In genomic region chr12:16609140-16609539, GRCh38 we compare ENCODE assay signal across 14 cellular contexts. TPM values are rescaled to one million over a fixed set of nuclear protein-coding genes. Genes with fewer than 3 reads are reported as not detected.
DNase-seq lines count a peak whose midpoint lies in the region; ATAC-seq and TF ChIP-seq lines count a peak whose summit lies in the region.
"Had no signal": no experiment of that assay in that cellular context is flagged by ENCODE, and none has a peak within 500 bp of the region (broad histone marks: within the 10 kb centered on the region; RNA-seq: fewer than 3 reads in every experiment).

No MANE protein-coding gene starts in this region.

- DNase-seq in left ventricle myocardium inferior: no peak
- DNase-seq in heart left ventricle: no peak
- DNase-seq in uterus: peak in 1 of 2 donors; percentile 18
- DNase-seq in colonic mucosa: no peak
- DNase-seq in activated CD4-positive, alpha-beta T cell treated with anti-CD3 and anti-CD28 coated beads, Interleukin-2, amount 50 U/mL, for 4 hours: no peak
- DNase-seq: activated T-cell treated with anti-CD3 and anti-CD28 coated beads, Interleukin-2, amount 50 U/mL, for 72 hours; effector memory CD4-positive, alpha-beta T cell; NCI-H2171 had no signal

- no peak overlapping the region for H3K9ac ChIP-seq in colonic mucosa (ENCODE audit: low read depth in 2 of 2, low read length in 2 of 2)

- intact Hi-C loops in left ventricle myocardium inferior (cut with micrococcal nuclease): no loop called here
- intact Hi-C loops in heart left ventricle (cut with DNase I): no loop called here
- intact Hi-C loops in uterus (cut with DNase I; ENCODE audit: low total_unique reads): no loop called here
- intact Hi-C loops in colonic mucosa (cut with DNase I): no loop called here

- ATAC-seq in heart left ventricle (no peak), GM18520 (IDR thresholded peaks at IDR 0.05; ENCODE audit: unreplicated experiment) (no peak)
- ATAC-seq: activated T-cell treated with anti-CD3 and anti-CD28 coated beads, Interleukin-2, amount 50 U/mL, for 72 hours had no signal

- H3K9me3 ChIP-seq in left ventricle myocardium inferior (replicated peaks) (no peaks in the 10 kb centered on the region), heart left ventricle (no peaks in the 10 kb centered on the region), muscle layer of duodenum (ENCODE audit: control insufficient read depth in 1 of 2, low read length in 2 of 2) (no peaks in the 10 kb centered on the region), uterus (no peaks in the 10 kb centered on the region), colonic mucosa (no peaks in the 10 kb centered on the region)

- TF ChIP-seq POLR2A in heart left ventricle (IDR thresholded peaks at IDR 0.05) (no peak), uterus (IDR thresholded peaks at IDR 0.05) (no peak)

- H3K4me1 Mint-ChIP-seq in brain: peaks cover 60% of the 10 kb centered on the region

- peak overlapping the region; percentile 46 for H3K4me3 ChIP-seq in left ventricle myocardium inferior
- peak overlapping the region in 5 of 12 donors; percentile 19 to 59 (median 43) for H3K4me3 ChIP-seq in heart left ventricle
- H3K4me3 ChIP-seq in muscle layer of duodenum (ENCODE audit: low read depth in 1 of 2, low read length in 2 of 2): peak overlapping the region; percentile 43 to 54
- H3K4me3 ChIP-seq in uterus: peak overlapping the region; percentile 5 to 23
- no peak overlapping the region for H3K4me3 ChIP-seq in colonic mucosa

- H3K4me1 ChIP-seq in left ventricle myocardium inferior (peaks cover 23% of the 10 kb centered on the region), heart left ventricle (peaks cover 0 to 14% (median 0%) of the 10 kb centered on the region in 12 donors), muscle layer of duodenum (ENCODE audit: control insufficient read depth in 1 of 2, insufficient read depth in 2 of 2, low read length in 2 of 2) (peaks cover under 1 to 19% of the 10 kb centered on the region in 2 donors), uterus (peaks cover 0 to 4% of the 10 kb centered on the region in 2 donors), colonic mucosa (no peaks in the 10 kb centered on the region)

- WGBS in heart left ventricle, 4 donors: 25 to 50% (median 38%) methylated on average over 7 of the region's 7 CpGs

- H3K4me3 Mint-ChIP-seq in brain: peak overlapping the region; percentile 90 to 97 (median 97)
- H3K4me3 Mint-ChIP-seq: activated T-cell treated with anti-CD3 and anti-CD28 coated beads, Interleukin-2, amount 50 U/mL, for 72 hours had no signal

- peaks cover 86% of the 10 kb centered on the region for H3K27me3 ChIP-seq in left ventricle myocardium inferior (ENCODE audit: low read depth)
- H3K27me3 ChIP-seq in heart left ventricle: peaks cover 0 to 57% (median 12%) of the 10 kb centered on the region in 9 donors
- H3K27me3 ChIP-seq in muscle layer of duodenum (ENCODE audit: low read depth, low read length): peaks cover 6% of the 10 kb centered on the region
- no peaks in the 10 kb centered on the region for H3K27me3 ChIP-seq in uterus
- no peaks in the 10 kb centered on the region for H3K27me3 ChIP-seq in colonic mucosa

- H3K36me3 Mint-ChIP-seq in brain: no peaks in the 10 kb centered on the region
- H3K36me3 Mint-ChIP-seq: CD14-positive monocyte had no signal

- H3K27me3 Mint-ChIP-seq in brain: peaks cover 32% of the 10 kb centered on the region

- no peak for TF ChIP-seq CTCF in left ventricle myocardium inferior (IDR thresholded peaks at IDR 0.05; ENCODE audit: borderline replicate concordance)
- TF ChIP-seq CTCF in heart left ventricle (IDR thresholded peaks at IDR 0.05): no peak
- no peak for TF ChIP-seq CTCF in brain (conservative IDR thresholded peaks at IDR 0.05)
- TF ChIP-seq CTCF in uterus (IDR thresholded peaks at IDR 0.05): no peak
- TF ChIP-seq CTCF in colonic mucosa (IDR thresholded peaks at IDR 0.05): no peak

- H3K36me3 ChIP-seq in left ventricle myocardium inferior (no peaks in the 10 kb centered on the region), heart left ventricle (no peaks in the 10 kb centered on the region), muscle layer of duodenum (ENCODE audit: control insufficient read depth in 1 of 2, insufficient read depth in 2 of 2, low read length in 2 of 2) (no peaks in the 10 kb centered on the region), uterus (no peaks in the 10 kb centered on the region), colonic mucosa (no peaks in the 10 kb centered on the region)

- peak overlapping the region; percentile 77 to 99 (median 95) for H3K27ac Mint-ChIP-seq in brain
- H3K27ac Mint-ChIP-seq: activated T-cell treated with anti-CD3 and anti-CD28 coated beads, Interleukin-2, amount 50 U/mL, for 72 hours; CD14-positive monocyte had no signal

- no peaks in the 10 kb centered on the region for H3K9me3 Mint-ChIP-seq in brain

- H3K27ac ChIP-seq in left ventricle myocardium inferior (replicated peaks) (peak overlapping the region; percentile 76), heart left ventricle (peak overlapping the region in 5 of 12 donors; percentile 27 to 77 (median 51)), muscle layer of duodenum (ENCODE audit: low read length) (peak overlapping the region; percentile 67), uterus (peak overlapping the region; percentile 89 to 94), colonic mucosa (no peak overlapping the region)

RNA-seq across cellular contexts. Expression of gene LMO3, which starts 3.2 kb away (rescaled TPM):
- total RNA-seq in left ventricle myocardium inferior (1.5 TPM), heart left ventricle (1 to 10 TPM in 5 of 9 donors, under 1 TPM in 4; 0.19 to 8.8 (median 1.0) TPM), uterus (100 to 1,000 TPM in 1 of 4 donors, 10 to 100 TPM in 3; 20.9 to 130 (median 67.8) TPM), colonic mucosa (1 to 10 TPM in 1 of 2 donors, under 1 TPM in 1; 0.72 to 8.1 TPM)
- polyA plus RNA-seq in heart left ventricle (under 1 TPM; 0.14 to 0.84 TPM), brain (ENCODE audit: insufficient read depth, low read depth, low replicate concordance) (34.7 TPM)
- total RNA-seq: activated T-cell treated with anti-CD3 and anti-CD28 coated beads, Interleukin-2, amount 50 U/mL, for 72 hours; kidney epithelial cell; T-helper 2 cell treated with Interferon-gamma antibody and Interleukin-4, amounts not matched to agents 100 ng/mL and 5 ng/mL, for 36 hours had no signal
- polyA plus RNA-seq: CD14-positive monocyte had no signal
